In genomic region chr2:96760986-96761832, GRCh38 we compare ENCODE assay signal across 8 cellular contexts. TPM values are rescaled to one million over a fixed set of nuclear protein-coding genes. Genes with fewer than 3 reads are reported as not detected.
DNase-seq lines count a peak whose midpoint lies in the region; ATAC-seq and TF ChIP-seq lines count a peak whose summit lies in the region.

No MANE protein-coding gene starts in this region.

- peak; percentile 32 for TF ChIP-seq CTCF in AG09309 (IDR thresholded peaks at IDR 0.05; ENCODE audit: control insufficient read depth, insufficient read depth, low read depth, low read length, missing control alignments)
- TF ChIP-seq CTCF in glutamatergic neuron (IDR thresholded peaks at IDR 0.05; ENCODE audit: partially characterized antibody, unreplicated experiment): peak; percentile 43
- TF ChIP-seq CTCF in progenitor cell of endocrine pancreas (IDR thresholded peaks at IDR 0.05; ENCODE audit: unreplicated experiment): peak; percentile 68

- ATAC-seq in GM18502 (IDR thresholded peaks at IDR 0.05; ENCODE audit: poor library complexity, unreplicated experiment) (peak; percentile 2), HG03432 (IDR thresholded peaks at IDR 0.05; ENCODE audit: unreplicated experiment) (peak; percentile 11)

- H3K27ac Mint-ChIP-seq in glutamatergic neuron (ENCODE audit: unreplicated experiment) (peak overlapping the region; percentile 35), progenitor cell of endocrine pancreas (peak overlapping the region; percentile 87)

- H3K4me3 ChIP-seq in AG09309 (ENCODE audit: control insufficient read depth, low read depth, low read length): peak overlapping the region; percentile 70

- H3K27me3 Mint-ChIP-seq in glutamatergic neuron (ENCODE audit: unreplicated experiment) (peaks cover 2% of the 10 kb centered on the region), progenitor cell of endocrine pancreas (peaks cover 3% of the 10 kb centered on the region)

- no peaks in the 10 kb centered on the region for H3K36me3 Mint-ChIP-seq in glutamatergic neuron (ENCODE audit: unreplicated experiment)
- no peaks in the 10 kb centered on the region for H3K36me3 Mint-ChIP-seq in progenitor cell of endocrine pancreas (ENCODE audit: insufficient read depth)

- DNase-seq in AG09309 (ENCODE audit: low read depth) (no peak), glutamatergic neuron (no peak), progenitor cell of endocrine pancreas (ENCODE audit: low spot score, unreplicated experiment) (no peak), NCI-H774 (lab: John Stamatoyannopoulos, UW) (no peak), NCI-H1048 (lab: John Stamatoyannopoulos, UW) (no peak)
- DNase-seq in activated CD8-positive, alpha-beta memory T cell treated with anti-CD3 and anti-CD28 coated beads, Interleukin-2, amount 50 U/mL, for 4 hours: peak; percentile 75

- H3K4me3 Mint-ChIP-seq in glutamatergic neuron (ENCODE audit: unreplicated experiment) (peak overlapping the region; percentile 86), progenitor cell of endocrine pancreas (ENCODE audit: low read depth) (peak overlapping the region; percentile 82)

- peaks cover 2% of the 10 kb centered on the region for H3K9me3 Mint-ChIP-seq in glutamatergic neuron (ENCODE audit: unreplicated experiment)
- H3K9me3 Mint-ChIP-seq in progenitor cell of endocrine pancreas (ENCODE audit: low read depth): no peaks in the 10 kb centered on the region

- H3K4me1 Mint-ChIP-seq in glutamatergic neuron (ENCODE audit: low read depth, unreplicated experiment) (peaks cover 22% of the 10 kb centered on the region), progenitor cell of endocrine pancreas (ENCODE audit: low read depth) (peaks cover 26% of the 10 kb centered on the region)

RNA-seq across cellular contexts. Expression of gene CNNM4, which starts 0.5 kb away (rescaled TPM):
- 15.4 TPM for total RNA-seq in glutamatergic neuron (ENCODE audit: unreplicated experiment)
- 10.7 and 11.1 TPM in 2 replicates for total RNA-seq in progenitor cell of endocrine pancreas

RNA-seq across cellular contexts. Expression of gene LMAN2L, which starts 21.3 kb away (rescaled TPM):
- total RNA-seq in glutamatergic neuron (ENCODE audit: unreplicated experiment) (14.0 TPM), progenitor cell of endocrine pancreas (34.0 and 36.0 TPM in 2 replicates)

RNA-seq across cellular contexts. Expression of gene CNNM3, which starts 54.9 kb away (rescaled TPM):
- total RNA-seq in glutamatergic neuron (ENCODE audit: unreplicated experiment): 22.3 TPM
- total RNA-seq in progenitor cell of endocrine pancreas: 48.4 and 54.0 TPM in 2 replicates
